ENCODE assay signal across 21 cellular contexts in genomic region chr10:47173929-47174442, GRCh38.
"Had no signal": no experiment of that assay in that cellular context is flagged by ENCODE, and none has a peak within 500 bp of the region (broad histone marks: within the 10 kb centered on the region; RNA-seq: fewer than 3 reads in every experiment).

No MANE protein-coding gene starts in this region.

- H3K36me3 ChIP-seq: adrenal gland, ascending aorta, left ventricle myocardium inferior, upper lobe of left lung had no signal

- H3K4me3 ChIP-seq: adrenal gland, ascending aorta, hepatocyte, left ventricle myocardium inferior, upper lobe of left lung had no signal

- DNase-seq: activated T-cell treated with anti-CD3 and anti-CD28 coated beads, Interleukin-2, amount 50 U/mL, for 24 hours; adrenal gland; cortex of kidney; effector CD4-positive, alpha-beta T cell; erythroblast; glutamatergic neuron; kidney glomerular epithelial cell; left ventricle myocardium inferior; mammary epithelial cell; midbrain; natural killer cell; retina; stimulated activated CD4-positive, alpha-beta T cell treated with anti-CD3 and anti-CD28 coated beads, Interleukin-2, amount 100 ng/mL, for 48 hours; stimulated activated CD8-positive, alpha-beta memory T cell treated with anti-CD3 and anti-CD28 coated beads, Interleukin-4, amount 100 ng/mL, for 48 hours; stimulated activated naive B cell treated with anti-CD40 and anti-IgM and Interleukin-4, amounts not matched to agents 10 μg/mL and 1 μg/mL and 100 μg/mL, for 72 hours; T-cell; upper lobe of left lung had no signal

- H3K27me3 ChIP-seq: adrenal gland, ascending aorta, hepatocyte, upper lobe of left lung had no signal

- H3K4me1 ChIP-seq: adrenal gland, ascending aorta, left ventricle myocardium inferior, upper lobe of left lung had no signal

- H3K9me3 ChIP-seq: adrenal gland, ascending aorta, upper lobe of left lung had no signal

- ATAC-seq: activated T-helper 17 cell treated with anti-CD3 and anti-CD28 coated beads, Interleukin-2, amount 50 U/mL, for 72 hours; natural killer cell; stimulated activated naive B cell treated with anti-CD40 and anti-IgM and Interleukin-4, amounts not matched to agents 10 μg/mL and 1 μg/mL and 100 μg/mL, for 72 hours; T-cell; WTC11 had no signal

- H3K27ac ChIP-seq: adrenal gland, ascending aorta, hepatocyte, left ventricle myocardium inferior, upper lobe of left lung had no signal
